In genomic region chr1:107681001-107681479, GRCh38 we compare ENCODE assay signal across 1 cellular context.
A peak's percentile ranks its signal among the peaks of the same experiment; 100 is the strongest.
TF ChIP-seq lines count a peak whose summit lies in the region.

No MANE protein-coding gene starts in this region.

TF ChIP-seq in HepG2, 621 proteins besides CTCF, POLR2A, EP300 and RAD21 (continued from another document and continues in another):
- TF ChIP-seq ZNF546 (CRISPR knock-in tag; conservative IDR thresholded peaks at IDR 0.05), result no peak
- no peak for TF ChIP-seq ISX (CRISPR knock-in tag; conservative IDR thresholded peaks at IDR 0.05)
- TF ChIP-seq ZNF746 (CRISPR knock-in tag; IDR thresholded peaks at IDR 0.05), result no peak
- TF ChIP-seq ZNF589 (CRISPR knock-in tag; conservative IDR thresholded peaks at IDR 0.05), result no peak
- TF ChIP-seq TBX3 (IDR thresholded peaks at IDR 0.05; ENCODE audit: borderline replicate concordance), result peak; percentile 85; the same call in 1 of the 2 replicates
- peak; percentile 30 for TF ChIP-seq TEAD3 (CRISPR knock-in tag; optimal IDR thresholded peaks at IDR 0.05; ENCODE audit: borderline replicate concordance)
- no peak for TF ChIP-seq HNF1B (CRISPR knock-in tag; IDR thresholded peaks at IDR 0.05)
- no peak for TF ChIP-seq E2F1 (CRISPR knock-in tag; IDR thresholded peaks at IDR 0.05)
- no peak for TF ChIP-seq SIN3B (IDR thresholded peaks at IDR 0.05; ENCODE audit: low read length)
- TF ChIP-seq ARNT (IDR thresholded peaks at IDR 0.05), result no peak
- TF ChIP-seq ZBTB37 (CRISPR knock-in tag; IDR thresholded peaks at IDR 0.05), result peak; percentile 4; the same call in 1 of the 2 replicates
- TF ChIP-seq HIVEP1 (CRISPR knock-in tag; IDR thresholded peaks at IDR 0.05), result no peak
- TF ChIP-seq MXD1 (CRISPR knock-in tag; IDR thresholded peaks at IDR 0.05), result no peak
- no peak for TF ChIP-seq DR1 (CRISPR knock-in tag; IDR thresholded peaks at IDR 0.05)
- no peak for TF ChIP-seq POLR2G (IDR thresholded peaks at IDR 0.05; ENCODE audit: low read depth, low read length)
- no peak for TF ChIP-seq NR3C1 (CRISPR knock-in tag; IDR thresholded peaks at IDR 0.05)
- peak; percentile 98 for TF ChIP-seq ZSCAN29 (CRISPR knock-in tag; conservative IDR thresholded peaks at IDR 0.05)
- no peak for TF ChIP-seq NFYB (CRISPR knock-in tag; IDR thresholded peaks at IDR 0.05)
- peak; percentile 80 for TF ChIP-seq PHF21A (CRISPR knock-in tag; IDR thresholded peaks at IDR 0.05)
- TF ChIP-seq LCORL (IDR thresholded peaks at IDR 0.05), result no peak
- TF ChIP-seq LCORL (CRISPR knock-in tag; IDR thresholded peaks at IDR 0.05), result no peak
- peak; percentile 11 for TF ChIP-seq MED8 (CRISPR knock-in tag; IDR thresholded peaks at IDR 0.05; ENCODE audit: insufficient replicate concordance)
- TF ChIP-seq ZNF121 (CRISPR knock-in tag; IDR thresholded peaks at IDR 0.05), result no peak
- TF ChIP-seq ZNF232 (CRISPR knock-in tag; IDR thresholded peaks at IDR 0.05; ENCODE audit: borderline replicate concordance), result no peak
- no peak for TF ChIP-seq SP1 (IDR thresholded peaks at IDR 0.05)
- TF ChIP-seq SP1 (CRISPR knock-in tag; IDR thresholded peaks at IDR 0.05), result no peak
- TF ChIP-seq PRMT3 (CRISPR knock-in tag; IDR thresholded peaks at IDR 0.05; ENCODE audit: borderline replicate concordance, low read depth), result no peak
- TF ChIP-seq ATF1 (CRISPR knock-in tag; IDR thresholded peaks at IDR 0.05), result peak; percentile 35; the same call in 1 of the 2 replicates
- TF ChIP-seq MEIS1 (CRISPR knock-in tag; IDR thresholded peaks at IDR 0.05; ENCODE audit: borderline replicate concordance), result no peak
- TF ChIP-seq ATF7-NPFF (CRISPR knock-in tag; IDR thresholded peaks at IDR 0.05; ENCODE audit: low read depth), result no peak
- no peak for TF ChIP-seq ZHX1 (CRISPR knock-in tag; IDR thresholded peaks at IDR 0.05; ENCODE audit: low read depth)
- TF ChIP-seq ARID3A (IDR thresholded peaks at IDR 0.05; ENCODE audit: low read depth, low read length), result peak; percentile 77; the same call in 1 of the 2 replicates
- TF ChIP-seq ONECUT2 (CRISPR knock-in tag; IDR thresholded peaks at IDR 0.05), result peak; percentile 20; the same call in 1 of the 2 replicates
- no peak for TF ChIP-seq ZNF530 (CRISPR knock-in tag; IDR thresholded peaks at IDR 0.05; ENCODE audit: low read depth)
- TF ChIP-seq FOXK1 (CRISPR knock-in tag; IDR thresholded peaks at IDR 0.05; ENCODE audit: borderline replicate concordance, low read depth), result 0 out of 2 replicates have a peak, but pooled peaks have one; percentile 12
- 0 out of 2 replicates have a peak, but pooled peaks have one; percentile 39 for TF ChIP-seq ZNF644 (CRISPR knock-in tag; IDR thresholded peaks at IDR 0.05; ENCODE audit: low read depth)
- peak; percentile 81 for TF ChIP-seq PAXIP1 (CRISPR knock-in tag; conservative IDR thresholded peaks at IDR 0.05)
- TF ChIP-seq ZNF275 (CRISPR knock-in tag; IDR thresholded peaks at IDR 0.05; ENCODE audit: borderline replicate concordance), result no peak
- no peak for TF ChIP-seq ATAD3A (CRISPR knock-in tag; IDR thresholded peaks at IDR 0.05)
- no peak for TF ChIP-seq ZNF432 (CRISPR knock-in tag; IDR thresholded peaks at IDR 0.05; ENCODE audit: borderline replicate concordance)
- no peak for TF ChIP-seq TRIM24 (CRISPR knock-in tag; IDR thresholded peaks at IDR 0.05)
- 0 out of 2 replicates have a peak, but pooled peaks have one; percentile 25 for TF ChIP-seq ZNF281 (CRISPR knock-in tag; IDR thresholded peaks at IDR 0.05; ENCODE audit: borderline replicate concordance)
- TF ChIP-seq ZBTB38 (CRISPR knock-in tag; IDR thresholded peaks at IDR 0.05), result no peak
- no peak for TF ChIP-seq ZNF850 (CRISPR knock-in tag; conservative IDR thresholded peaks at IDR 0.05)
- TF ChIP-seq ARHGAP35 (CRISPR knock-in tag; IDR thresholded peaks at IDR 0.05; ENCODE audit: borderline replicate concordance), result no peak
